Comparison of ENCODE assay signal across 1 cellular context in the genomic region with DNA sequence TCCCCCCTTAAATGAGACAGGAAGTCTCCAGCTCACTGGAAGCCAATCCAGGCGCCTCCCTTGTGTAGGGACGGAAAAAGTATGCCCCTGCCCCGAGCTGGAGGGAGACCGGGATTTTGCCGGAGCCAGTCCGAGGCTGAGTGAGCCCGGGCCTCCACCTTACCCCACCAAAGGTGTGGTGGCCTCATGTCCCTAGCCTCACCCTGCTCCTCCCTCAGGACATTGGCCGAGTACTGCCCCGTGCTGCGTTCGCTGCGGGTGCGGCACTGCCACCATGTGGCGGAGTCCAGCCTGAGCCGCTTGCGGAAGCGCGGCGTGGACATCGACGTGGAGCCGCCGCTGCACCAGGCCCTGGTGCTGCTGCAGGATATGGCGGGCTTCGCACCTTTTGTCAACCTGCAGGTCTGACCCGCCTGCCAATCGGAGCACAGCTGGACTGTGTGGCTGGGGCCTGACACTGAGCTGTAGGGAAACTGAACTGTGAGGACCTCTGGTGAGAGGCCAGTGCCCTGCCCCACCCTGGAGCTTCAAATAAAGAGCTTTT.
TF ChIP-seq lines count a peak whose summit lies in the region.

No MANE protein-coding gene starts in this region.

TF ChIP-seq in A549, 52 proteins besides CTCF, POLR2A, EP300 and RAD21:
- TF ChIP-seq, protein P1, sequence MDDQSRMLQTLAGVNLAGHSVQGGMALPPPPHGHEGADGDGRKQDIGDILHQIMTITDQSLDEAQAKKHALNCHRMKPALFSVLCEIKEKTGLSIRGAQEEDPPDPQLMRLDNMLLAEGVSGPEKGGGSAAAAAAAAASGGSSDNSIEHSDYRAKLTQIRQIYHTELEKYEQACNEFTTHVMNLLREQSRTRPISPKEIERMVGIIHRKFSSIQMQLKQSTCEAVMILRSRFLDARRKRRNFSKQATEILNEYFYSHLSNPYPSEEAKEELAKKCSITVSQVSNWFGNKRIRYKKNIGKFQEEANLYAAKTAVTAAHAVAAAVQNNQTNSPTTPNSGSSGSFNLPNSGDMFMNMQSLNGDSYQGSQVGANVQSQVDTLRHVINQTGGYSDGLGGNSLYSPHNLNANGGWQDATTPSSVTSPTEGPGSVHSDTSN (IDR thresholded peaks at IDR 0.05) = no peak
- TF ChIP-seq, protein P2, sequence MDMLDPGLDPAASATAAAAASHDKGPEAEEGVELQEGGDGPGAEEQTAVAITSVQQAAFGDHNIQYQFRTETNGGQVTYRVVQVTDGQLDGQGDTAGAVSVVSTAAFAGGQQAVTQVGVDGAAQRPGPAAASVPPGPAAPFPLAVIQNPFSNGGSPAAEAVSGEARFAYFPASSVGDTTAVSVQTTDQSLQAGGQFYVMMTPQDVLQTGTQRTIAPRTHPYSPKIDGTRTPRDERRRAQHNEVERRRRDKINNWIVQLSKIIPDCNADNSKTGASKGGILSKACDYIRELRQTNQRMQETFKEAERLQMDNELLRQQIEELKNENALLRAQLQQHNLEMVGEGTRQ (IDR thresholded peaks at IDR 0.05) = peak; percentile 65
- TF ChIP-seq RFX5 (IDR thresholded peaks at IDR 0.05) (0 out of 2 replicates have a peak, but pooled peaks have one; percentile 14), SMC3 (IDR thresholded peaks at IDR 0.05) (peak; percentile 84), HOXB13 (CRISPR knock-in tag; IDR thresholded peaks at IDR 0.05; ENCODE audit: low read depth) (no peak)
- TF ChIP-seq, protein P3, sequence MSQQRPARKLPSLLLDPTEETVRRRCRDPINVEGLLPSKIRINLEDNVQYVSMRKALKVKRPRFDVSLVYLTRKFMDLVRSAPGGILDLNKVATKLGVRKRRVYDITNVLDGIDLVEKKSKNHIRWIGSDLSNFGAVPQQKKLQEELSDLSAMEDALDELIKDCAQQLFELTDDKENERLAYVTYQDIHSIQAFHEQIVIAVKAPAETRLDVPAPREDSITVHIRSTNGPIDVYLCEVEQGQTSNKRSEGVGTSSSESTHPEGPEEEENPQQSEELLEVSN (IDR thresholded peaks at IDR 0.05; ENCODE audit: borderline replicate concordance, low read depth) = peak; percentile 94
- TF ChIP-seq, protein P4, sequence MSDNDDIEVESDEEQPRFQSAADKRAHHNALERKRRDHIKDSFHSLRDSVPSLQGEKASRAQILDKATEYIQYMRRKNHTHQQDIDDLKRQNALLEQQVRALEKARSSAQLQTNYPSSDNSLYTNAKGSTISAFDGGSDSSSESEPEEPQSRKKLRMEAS (IDR thresholded peaks at IDR 0.05) = peak; percentile 97
